ENCODE assay signal across 10 cellular contexts in genomic region chr2:109498906-109499305, GRCh38.
"Had no signal": no experiment of that assay in that cellular context is flagged by ENCODE, and none has a peak within 500 bp of the region (broad histone marks: within the 10 kb centered on the region; RNA-seq: fewer than 3 reads in every experiment).

No MANE protein-coding gene starts in this region.

- H3K27ac Mint-ChIP-seq: activated CD4-positive, alpha-beta T cell treated with anti-CD3 and anti-CD28 coated beads, Interleukin-2, amount 10 ng/mL, durations not matched to agents 24 days and 14 days; activated CD8-positive, alpha-beta T cell treated with anti-CD3 and anti-CD28 coated beads for 36 hours; activated naive CD4-positive, alpha-beta T cell treated with anti-CD3 and anti-CD28 coated beads, Interleukin-2, amount 10 ng/mL, durations not matched to agents 7 days and 5 days; dendritic cell treated with granulocyte-macrophage colony-stimulating factor and Interleukin-4, amounts not matched to agents 40 ng/mL and 50 ng/mL, for 4 days had no signal

- H3K9me3 Mint-ChIP-seq: activated CD4-positive, alpha-beta T cell treated with anti-CD3 and anti-CD28 coated beads, Interleukin-2, amount 10 ng/mL, durations not matched to agents 24 days and 14 days; activated CD8-positive, alpha-beta T cell treated with anti-CD3 and anti-CD28 coated beads for 36 hours; activated naive CD4-positive, alpha-beta T cell treated with anti-CD3 and anti-CD28 coated beads, Interleukin-2, amount 10 ng/mL, durations not matched to agents 7 days and 5 days; dendritic cell treated with granulocyte-macrophage colony-stimulating factor and Interleukin-4, amounts not matched to agents 40 ng/mL and 50 ng/mL, for 4 days had no signal

- H3K27ac ChIP-seq: spleen, tibial artery had no signal

- H3K4me3 ChIP-seq: heart right ventricle, spleen, tibial artery had no signal

- H3K4me3 Mint-ChIP-seq: activated CD4-positive, alpha-beta T cell treated with anti-CD3 and anti-CD28 coated beads, Interleukin-2, amount 10 ng/mL, durations not matched to agents 24 days and 14 days; activated CD8-positive, alpha-beta memory T cell treated with anti-CD3 and anti-CD28 coated beads, Interleukin-2, amount 10 ng/mL, durations not matched to agents 7 days and 5 days; activated CD8-positive, alpha-beta T cell treated with anti-CD3 and anti-CD28 coated beads for 36 hours; activated naive CD4-positive, alpha-beta T cell treated with anti-CD3 and anti-CD28 coated beads, Interleukin-2, amount 10 ng/mL, durations not matched to agents 7 days and 5 days; dendritic cell treated with granulocyte-macrophage colony-stimulating factor and Interleukin-4, amounts not matched to agents 40 ng/mL and 50 ng/mL, for 4 days; neural crest cell had no signal

- H3K36me3 Mint-ChIP-seq: activated CD8-positive, alpha-beta memory T cell treated with anti-CD3 and anti-CD28 coated beads, Interleukin-2, amount 10 ng/mL, durations not matched to agents 7 days and 5 days; activated naive CD4-positive, alpha-beta T cell treated with anti-CD3 and anti-CD28 coated beads, Interleukin-2, amount 10 ng/mL, durations not matched to agents 7 days and 5 days had no signal

- H3K27me3 Mint-ChIP-seq: activated CD4-positive, alpha-beta T cell treated with anti-CD3 and anti-CD28 coated beads, Interleukin-2, amount 10 ng/mL, durations not matched to agents 24 days and 14 days; activated CD8-positive, alpha-beta T cell treated with anti-CD3 and anti-CD28 coated beads for 36 hours; dendritic cell treated with granulocyte-macrophage colony-stimulating factor and Interleukin-4, amounts not matched to agents 40 ng/mL and 50 ng/mL, for 4 days had no signal

- H3K9me3 ChIP-seq: heart right ventricle, spleen, tibial artery had no signal

- ATAC-seq: activated CD4-positive, CD25-positive, alpha-beta regulatory T cell treated with anti-CD3 and anti-CD28 coated beads, Interleukin-2, amount 50 U/mL, for 24 hours; activated CD8-positive, alpha-beta memory T cell treated with anti-CD3 and anti-CD28 coated beads, Interleukin-2, amount 10 ng/mL, durations not matched to agents 7 days and 5 days; activated CD8-positive, alpha-beta T cell treated with anti-CD3 and anti-CD28 coated beads for 36 hours had no signal

- H3K27me3 ChIP-seq: heart right ventricle, spleen, tibial artery had no signal

- H3K4me1 Mint-ChIP-seq: activated CD4-positive, alpha-beta T cell treated with anti-CD3 and anti-CD28 coated beads, Interleukin-2, amount 10 ng/mL, durations not matched to agents 24 days and 14 days; activated CD8-positive, alpha-beta memory T cell treated with anti-CD3 and anti-CD28 coated beads, Interleukin-2, amount 10 ng/mL, durations not matched to agents 7 days and 5 days; activated naive CD4-positive, alpha-beta T cell treated with anti-CD3 and anti-CD28 coated beads, Interleukin-2, amount 10 ng/mL, durations not matched to agents 7 days and 5 days had no signal
